ENCODE assay signal across 17 cellular contexts in the genomic region with DNA sequence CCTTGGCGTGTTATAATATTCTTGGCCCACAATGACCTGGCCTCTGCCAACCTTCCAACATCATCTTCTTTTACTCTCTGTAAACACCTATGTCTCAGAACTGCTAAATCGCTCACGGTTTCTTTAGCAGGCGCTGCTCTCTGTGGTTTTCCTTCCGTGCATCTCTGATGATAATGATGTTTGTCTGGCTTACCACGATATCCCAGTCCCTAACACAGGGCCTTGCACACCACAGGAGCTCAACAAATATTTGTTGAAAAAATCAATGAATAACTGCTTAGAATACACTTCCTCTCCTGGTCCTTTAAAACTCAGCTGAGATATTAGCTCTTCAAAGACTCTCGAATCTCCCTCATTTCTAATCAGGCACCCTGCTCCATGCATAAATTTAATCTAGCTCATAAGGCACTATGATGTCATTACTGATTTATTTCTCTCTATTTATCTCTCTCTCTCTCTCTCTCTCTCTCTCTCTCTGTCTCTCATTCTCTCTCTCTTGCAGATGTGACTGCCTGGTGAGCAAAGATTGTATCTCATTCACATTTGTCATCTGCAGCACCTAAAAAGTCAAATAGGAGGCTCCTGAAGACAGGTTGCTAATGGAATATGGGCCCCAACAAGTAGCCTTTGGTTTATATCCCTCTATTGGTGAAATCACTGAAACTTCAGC.
DNase-seq lines count a peak whose midpoint lies in the region; ATAC-seq and TF ChIP-seq lines count a peak whose summit lies in the region.
"Had no signal": no experiment of that assay in that cellular context is flagged by ENCODE, and none has a peak within 500 bp of the region (broad histone marks: within the 10 kb centered on the region; RNA-seq: fewer than 3 reads in every experiment).

No MANE protein-coding gene starts in this region.

- H3K4me1 ChIP-seq in MM.1S (ENCODE audit: low read length), result no peaks in the 10 kb centered on the region
- H3K4me1 ChIP-seq: BE2C had no signal

- H3F3A ChIP-seq in MM.1S (ENCODE audit: insufficient read depth, low read length), result no peaks in the 10 kb centered on the region

- ATAC-seq in GM19395 (IDR thresholded peaks at IDR 0.05; ENCODE audit: unreplicated experiment) (no peak), HG03175 (IDR thresholded peaks at IDR 0.05; ENCODE audit: unreplicated experiment) (no peak)
- ATAC-seq: GM12878, GM23338, SK-N-SH treated with all-trans-retinoic acid at 6 μM for 48 hours had no signal

- no peak overlapping the region for H3K4me3 ChIP-seq in MM.1S (ENCODE audit: low read length)
- H3K4me3 ChIP-seq: GM12878, GM23338 had no signal

- no peaks in the 10 kb centered on the region for H3K36me3 ChIP-seq in MM.1S (replicated peaks; ENCODE audit: insufficient read depth, low read length)
- H3K36me3 ChIP-seq: BE2C had no signal

- H3K79me2 ChIP-seq in MM.1S (ENCODE audit: low read length), result no peaks in the 10 kb centered on the region

- H3K27ac ChIP-seq in 22Rv1 (peak overlapping the region; percentile 39), VCaP (peak overlapping the region; percentile 56), MM.1S (ENCODE audit: low read length) (no peak overlapping the region)

- no peaks in the 10 kb centered on the region for H3K27me3 ChIP-seq in MM.1S (replicated peaks; ENCODE audit: insufficient read depth, low read length)
- H3K27me3 ChIP-seq: BE2C had no signal

- no peak overlapping the region for H3K9ac ChIP-seq in MM.1S (ENCODE audit: low read length)

- H2AFZ ChIP-seq in MM.1S (ENCODE audit: low read length), result no peak overlapping the region

- TF ChIP-seq CTCF in 22Rv1 (IDR thresholded peaks at IDR 0.05) (no peak), VCaP (conservative IDR thresholded peaks at IDR 0.05) (no peak), MM.1S (IDR thresholded peaks at IDR 0.05; ENCODE audit: low read length) (no peak)

- DNase-seq in COR-L47 (lab: John Stamatoyannopoulos, UW) (peak; percentile 59), NCI-H146 treated with DMSO at 0.1 percent for 48 hours (lab: John Stamatoyannopoulos, UW; ENCODE audit: unreplicated experiment) (peak; percentile 94), MM.1S (no peak)
- DNase-seq: BE2C; CD4-positive, alpha-beta memory T cell; KBM-7; NCI-H1105; NCI-H2171 treated with DMSO at 0.1 percent for 48 hours; NCI-H526; SHP77 had no signal

- H3K4me2 ChIP-seq in MM.1S (ENCODE audit: low read depth, low read length), result no peak overlapping the region
- H3K4me2 ChIP-seq: GM23338 had no signal

- H3K9me2 ChIP-seq in MM.1S (replicated peaks; ENCODE audit: insufficient read depth, low read length), result no peaks in the 10 kb centered on the region

- no peaks in the 10 kb centered on the region for H3K9me3 ChIP-seq in MM.1S (replicated peaks; ENCODE audit: insufficient read depth, low read length)
- H3K9me3 ChIP-seq: BE2C had no signal

- H4K20me1 ChIP-seq in MM.1S (ENCODE audit: insufficient read depth, low read length), result no peaks in the 10 kb centered on the region
